ENCODE assay signal across 21 cellular contexts in genomic region chr6:137247724-137248123, GRCh38.
"Had no signal": no experiment of that assay in that cellular context is flagged by ENCODE, and none has a peak within 500 bp of the region (broad histone marks: within the 10 kb centered on the region; RNA-seq: fewer than 3 reads in every experiment).

No MANE protein-coding gene starts in this region.

- H3K27ac ChIP-seq: cardiac muscle cell, foreskin keratinocyte, neural progenitor cell, thyroid gland had no signal

- ATAC-seq: activated T-cell treated with anti-CD3 and anti-CD28 coated beads, Interleukin-2, amount 50 U/mL, for 72 hours; foreskin keratinocyte; naive thymus-derived CD8-positive, alpha-beta T cell had no signal

- H3K4me3 ChIP-seq: cardiac muscle cell, neural progenitor cell, spleen, thyroid gland had no signal

- DNase-seq: activated CD4-positive, alpha-beta memory T cell treated with anti-CD3 and anti-CD28 coated beads, Interleukin-2, amount 10 ng/mL, durations not matched to agents 7 days and 5 days; activated CD4-positive, alpha-beta T cell treated with anti-CD3 and anti-CD28 coated beads for 48 hours; activated CD4-positive, CD25-positive, alpha-beta regulatory T cell; activated effector memory CD4-positive, alpha-beta T cell treated with Interleukin-2 at 50 U/mL for 16 hours; activated naive CD4-positive, alpha-beta T cell treated with anti-CD3 and anti-CD28 coated beads for 36 hours; activated naive CD8-positive, alpha-beta T cell treated with anti-CD3 and anti-CD28 coated beads, Interleukin-2, amount 10 ng/mL, durations not matched to agents 7 days and 5 days; activated T-cell treated with anti-CD3 and anti-CD28 coated beads, Interleukin-2, amount 50 U/mL, for 72 hours; amniotic stem cell; dermis blood vessel endothelial cell; effector CD8-positive, alpha-beta T cell; foreskin keratinocyte; immature natural killer cell; mesenchymal stem cell; naive thymus-derived CD8-positive, alpha-beta T cell; retina; spleen; stimulated activated CD4-positive, alpha-beta T cell treated with anti-CD3 and anti-CD28 coated beads, Interleukin-4, amount 100 ng/mL, for 4 hours; substantia nigra; thyroid gland had no signal

- H3K36me3 ChIP-seq: cardiac muscle cell, neural progenitor cell, spleen, thyroid gland had no signal

- H3K27me3 ChIP-seq: cardiac muscle cell, foreskin keratinocyte, neural progenitor cell, spleen, thyroid gland had no signal

- H3K4me1 ChIP-seq: foreskin keratinocyte, thyroid gland had no signal

- H3K9me3 ChIP-seq: thyroid gland had no signal
